In the genomic region with DNA sequence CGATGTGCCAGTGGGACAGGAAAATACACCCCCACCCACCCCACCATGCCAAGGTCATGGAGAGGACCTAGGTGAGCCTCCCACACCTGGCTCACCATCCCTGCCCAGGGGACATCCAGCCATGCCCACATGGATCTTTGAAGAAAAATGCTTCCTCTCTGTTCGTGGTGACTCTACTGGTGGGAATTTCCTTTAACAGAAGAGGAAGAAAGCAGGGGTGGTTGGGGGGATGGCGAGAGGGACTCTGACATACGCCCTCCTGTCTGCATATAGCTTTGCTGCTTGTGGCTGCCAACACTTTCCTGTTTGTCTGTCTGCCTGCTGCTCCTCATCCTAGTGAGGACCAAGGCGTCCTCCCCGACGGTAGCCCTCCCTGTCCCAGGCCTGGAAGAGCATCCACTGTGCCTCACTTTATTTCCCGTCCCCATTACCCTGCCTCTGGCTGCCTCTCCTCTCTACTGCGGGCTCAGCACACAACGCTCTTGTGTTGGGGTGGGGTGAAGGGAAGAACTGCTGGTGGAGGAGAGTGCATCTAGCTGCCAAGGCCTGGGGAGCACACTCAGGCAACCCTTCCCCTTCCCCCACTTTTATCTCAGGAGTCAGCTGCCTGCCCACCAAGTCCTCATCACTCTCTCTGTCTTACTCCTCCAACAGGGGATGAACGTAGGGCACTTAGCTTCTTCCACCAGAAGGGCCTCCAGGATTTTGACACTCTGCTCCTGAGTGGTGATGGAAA, we compare ENCODE assay signal across 13 cellular contexts. TPM values are rescaled to one million over a fixed set of nuclear protein-coding genes. Genes with fewer than 3 reads are reported as not detected.
A peak's percentile ranks its signal among the peaks of the same experiment; 100 is the strongest.
DNase-seq lines count a peak whose midpoint lies in the region; ATAC-seq and TF ChIP-seq lines count a peak whose summit lies in the region.
"Had no signal": no experiment of that assay in that cellular context is flagged by ENCODE, and none has a peak within 500 bp of the region (broad histone marks: within the 10 kb centered on the region; RNA-seq: fewer than 3 reads in every experiment).

No MANE protein-coding gene starts in this region.

- H3K9me3 ChIP-seq in IMR-90 (ENCODE audit: control insufficient read depth, insufficient read depth, low read length) = no peaks in the 10 kb centered on the region
- H3K9me3 ChIP-seq in mucosa of stomach (ENCODE audit: control insufficient read depth, low read length) = no peaks in the 10 kb centered on the region

- DNase-seq in T-helper 1 cell (no peak), IMR-90 (no peak), dedifferentiated amniotic fluid mesenchymal stem cell (ENCODE audit: extremely low spot score) (no peak)
- DNase-seq in activated CD4-positive, alpha-beta memory T cell treated with anti-CD3 and anti-CD28 coated beads, Interleukin-2, amount 10 ng/mL, durations not matched to agents 7 days and 5 days = no peak
- DNase-seq: MV-4-11, SW 1271, trophoblast cell had no signal

- intact Hi-C loops in IMR-90 (cut with micrococcal nuclease) = no loop called here

- no peak overlapping the region for H2AK5ac ChIP-seq in IMR-90 (ENCODE audit: low read depth, low read length)

- H2BK20ac ChIP-seq in IMR-90 (ENCODE audit: low read depth, low read length) = no peak overlapping the region

- H3K4ac ChIP-seq in IMR-90 (ENCODE audit: low read depth, low read length) = no peak overlapping the region

- no peak overlapping the region for H3K27ac ChIP-seq in IMR-90 (ENCODE audit: insufficient read depth, low read length)

- no peak for TF ChIP-seq CTCF in IMR-90 (conservative IDR thresholded peaks at IDR 0.05; ENCODE audit: low read depth, low read length)

- no peak for TF ChIP-seq POLR2A in IMR-90 (IDR thresholded peaks at IDR 0.05; ENCODE audit: low read depth, low read length)

- 0 out of 2 replicates have a peak overlapping the region, but pooled peaks have one; percentile 6 for H3K14ac ChIP-seq in IMR-90 (replicated peaks; ENCODE audit: low read depth, low read length)

- H3K79me1 ChIP-seq in IMR-90 (ENCODE audit: low read depth in 1 of 2, low read length in 2 of 2) = no peaks in the 10 kb centered on the region

- no peak overlapping the region for H2BK120ac ChIP-seq in IMR-90 (ENCODE audit: low read depth, low read length)

- H3K27me3 Mint-ChIP-seq in T-helper 1 cell treated with Interleukin-12 subunit alpha and Interleukin-12 subunit beta and Interleukin-4 antibody, amounts not matched to agents 30 μg/mL and 1 μg/mL, for 36 hours (ENCODE audit: low read depth) = no peaks in the 10 kb centered on the region
- no peaks in the 10 kb centered on the region for H3K27me3 Mint-ChIP-seq in activated CD4-positive, alpha-beta memory T cell treated with anti-CD3 and anti-CD28 coated beads, Interleukin-2, amount 10 ng/mL, durations not matched to agents 7 days and 5 days

- H3K36me3 ChIP-seq in IMR-90 (ENCODE audit: control insufficient read depth, insufficient read depth, low read length) (no peaks in the 10 kb centered on the region), mucosa of stomach (ENCODE audit: control insufficient read depth, insufficient read depth, low read length) (no peaks in the 10 kb centered on the region)

- no peak overlapping the region for H3K23ac ChIP-seq in IMR-90 (ENCODE audit: low read depth, low read length)

- H3K9me1 ChIP-seq in IMR-90 (ENCODE audit: insufficient read depth, low read length) = peaks cover 16% of the 10 kb centered on the region

- H3K4me3 Mint-ChIP-seq in T-helper 1 cell treated with Interleukin-12 subunit alpha and Interleukin-12 subunit beta and Interleukin-4 antibody, amounts not matched to agents 30 μg/mL and 1 μg/mL, for 36 hours = no peak overlapping the region
- peak overlapping the region; percentile 76 for H3K4me3 Mint-ChIP-seq in activated CD4-positive, alpha-beta memory T cell treated with anti-CD3 and anti-CD28 coated beads, Interleukin-2, amount 10 ng/mL, durations not matched to agents 7 days and 5 days
- H3K4me3 Mint-ChIP-seq: GM23338 had no signal

- CTCF ChIA-PET in IMR-90 (lab: Yijun Ruan, JAX) = interaction anchor here (1.0 kb wide), 1 partner anchor 69 kb away, joined by 3 read pairs; no protein-coding TSS in a partner anchor
- CTCF ChIA-PET in activated CD4-positive, alpha-beta memory T cell treated with anti-CD3 and anti-CD28 coated beads, Interleukin-2, amount 10 ng/mL, durations not matched to agents 7 days and 5 days (lab: Charles Lee) = interaction anchor here (0.7 to 2.4 kb wide), 8 partner anchors 10 to 69 kb away, joined by 3 to 9 read pairs (median 4); a partner anchor contains a TSS

- WGBS in IMR-90 (ENCODE audit: extremely low coverage in 2 of 2, insufficient read length in 1 of 2), 2 experiments = no CpG with 5 or more reads among the region's 11 CpGs

- H3K9me3 Mint-ChIP-seq in T-helper 1 cell treated with Interleukin-12 subunit alpha and Interleukin-12 subunit beta and Interleukin-4 antibody, amounts not matched to agents 30 μg/mL and 1 μg/mL, for 36 hours = no peaks in the 10 kb centered on the region
- no peaks in the 10 kb centered on the region for H3K9me3 Mint-ChIP-seq in activated CD4-positive, alpha-beta memory T cell treated with anti-CD3 and anti-CD28 coated beads, Interleukin-2, amount 10 ng/mL, durations not matched to agents 7 days and 5 days
- H3K9me3 Mint-ChIP-seq: GM23338 had no signal

- peak overlapping the region; percentile 49 for H2AFZ ChIP-seq in IMR-90 (replicated peaks; ENCODE audit: low read length, poor library complexity)
- H2AFZ ChIP-seq: GM23338 had no signal

- in situ Hi-C loops in IMR-90 (cut with MboI; ENCODE audit: low sequenced_read_pairs) = no loop called here

- H4K5ac ChIP-seq in IMR-90 (ENCODE audit: low read depth, low read length) = no peak overlapping the region

- H3K27ac Mint-ChIP-seq in T-helper 1 cell treated with Interleukin-12 subunit alpha and Interleukin-12 subunit beta and Interleukin-4 antibody, amounts not matched to agents 30 μg/mL and 1 μg/mL, for 36 hours = peak overlapping the region; percentile 62
- H3K27ac Mint-ChIP-seq in activated CD4-positive, alpha-beta memory T cell treated with anti-CD3 and anti-CD28 coated beads, Interleukin-2, amount 10 ng/mL, durations not matched to agents 7 days and 5 days = peak overlapping the region; percentile 60
- H3K27ac Mint-ChIP-seq: GM23338 had no signal

- no TSS peak for BruUV-seq in IMR-90 (replicated peaks; lab: Mats Ljungman, UMichigan)

- POLR2A ChIA-PET in IMR-90 (lab: Charles Lee; ENCODE audit: unreplicated experiment) = no interaction called here
- POLR2A ChIA-PET in activated CD4-positive, alpha-beta memory T cell treated with anti-CD3 and anti-CD28 coated beads, Interleukin-2, amount 10 ng/mL, durations not matched to agents 7 days and 5 days (lab: Charles Lee) = interaction anchor here (0.9 to 3.2 kb wide), 7 partner anchors 38 to 164 kb away, joined by 3 to 19 read pairs (median 4); a partner anchor contains a TSS

- no peak overlapping the region for H4K8ac ChIP-seq in IMR-90 (ENCODE audit: low read depth in 2 of 2, low read length in 2 of 2)

- H2BK15ac ChIP-seq in IMR-90 (ENCODE audit: low read depth, low read length) = no peak overlapping the region

- H4K20me1 ChIP-seq in IMR-90 (ENCODE audit: insufficient read depth, low read length) = no peaks in the 10 kb centered on the region

- H3K27me3 ChIP-seq in IMR-90 (ENCODE audit: control insufficient read depth, insufficient read depth, low read length) (peaks cover 2% of the 10 kb centered on the region; the same call in 1 of the 2 replicates), mucosa of stomach (ENCODE audit: control insufficient read depth, insufficient read depth, low read length) (no peaks in the 10 kb centered on the region)

- no peak overlapping the region for H3K56ac ChIP-seq in IMR-90 (ENCODE audit: extremely low read depth, insufficient read depth, low read length)

- no peak overlapping the region for H3K4me3 ChIP-seq in IMR-90 (ENCODE audit: insufficient read depth, low read depth, low read length)
- H3K4me3 ChIP-seq in mucosa of stomach (ENCODE audit: low read length) = no peak overlapping the region
- H3K4me3 ChIP-seq: GM23338, lung had no signal

- H3K4me1 ChIP-seq in IMR-90 (ENCODE audit: control insufficient read depth, insufficient read depth, low read length) (peaks cover 6% of the 10 kb centered on the region), mucosa of stomach (ENCODE audit: control insufficient read depth, insufficient read depth, low read length) (peaks cover 15% of the 10 kb centered on the region)

- H3K9ac ChIP-seq in IMR-90 (ENCODE audit: low read depth, low read length) = no peak overlapping the region
- H3K9ac ChIP-seq in mucosa of stomach (ENCODE audit: low read length) = peak overlapping the region; percentile 5

- H3K4me2 ChIP-seq in IMR-90 (ENCODE audit: low read depth, low read length) = no peak overlapping the region
- H3K4me2 ChIP-seq: GM23338 had no signal

- H2AK9ac ChIP-seq in IMR-90 (replicated peaks; ENCODE audit: low read depth, low read length, poor library complexity) = no peak overlapping the region

- H3K4me1 Mint-ChIP-seq in T-helper 1 cell treated with Interleukin-12 subunit alpha and Interleukin-12 subunit beta and Interleukin-4 antibody, amounts not matched to agents 30 μg/mL and 1 μg/mL, for 36 hours (ENCODE audit: low read depth) = peaks cover 56% of the 10 kb centered on the region
- peaks cover 78% of the 10 kb centered on the region for H3K4me1 Mint-ChIP-seq in activated CD4-positive, alpha-beta memory T cell treated with anti-CD3 and anti-CD28 coated beads, Interleukin-2, amount 10 ng/mL, durations not matched to agents 7 days and 5 days

- H3K18ac ChIP-seq in IMR-90 (ENCODE audit: low read depth, low read length) = no peak overlapping the region

- ATAC-seq in IMR-90 (ENCODE audit: low read depth) (no peak), HG02870 (IDR thresholded peaks at IDR 0.05; ENCODE audit: unreplicated experiment) (no peak), GM18867 (IDR thresholded peaks at IDR 0.05; ENCODE audit: unreplicated experiment) (no peak)
- ATAC-seq: GM23338 had no signal

- H4K91ac ChIP-seq in IMR-90 (ENCODE audit: insufficient read depth, low read depth, low read length) = no peak overlapping the region

- H3K36me3 Mint-ChIP-seq in T-helper 1 cell treated with Interleukin-12 subunit alpha and Interleukin-12 subunit beta and Interleukin-4 antibody, amounts not matched to agents 30 μg/mL and 1 μg/mL, for 36 hours (ENCODE audit: low read depth) = no peaks in the 10 kb centered on the region
- peaks cover 7% of the 10 kb centered on the region for H3K36me3 Mint-ChIP-seq in activated CD4-positive, alpha-beta memory T cell treated with anti-CD3 and anti-CD28 coated beads, Interleukin-2, amount 10 ng/mL, durations not matched to agents 7 days and 5 days (ENCODE audit: low read depth)

- H2BK5ac ChIP-seq in IMR-90 (ENCODE audit: low read depth, low read length, poor library complexity, severe bottlenecking) = no peak overlapping the region

- TF ChIP-seq RAD21 in IMR-90 (IDR thresholded peaks at IDR 0.05; ENCODE audit: low read length) = no peak

- dilution Hi-C loops in IMR-90 (cut with HindIII; ENCODE audit: low sequenced_read_pairs, unreplicated experiment) = no loop called here

RNA-seq across cellular contexts. Expression of a gene that starts 2.5 kb away (rescaled TPM):
- total RNA-seq in IMR-90 (2012; rRNA removed) = 0.18 and 0.28 TPM in 2 replicates
- polyA plus RNA-seq in IMR-90 (2012; rRNA removed) = 0.86 and 1.4 TPM in 2 replicates
- 0.15 and 0.41 TPM in 2 replicates for polyA plus RNA-seq in IMR-90 (2012; cell fraction: cytosol; rRNA removed)
- 10.3 and 13.3 TPM in 2 replicates for polyA plus RNA-seq in IMR-90 (2012; cell fraction: nucleus; rRNA removed; ENCODE audit: low replicate concordance)
- 10 to 100 TPM; 20.8 to 21.5 TPM for total RNA-seq in activated CD4-positive, alpha-beta memory T cell treated with anti-CD3 and anti-CD28 coated beads, Interleukin-2, amount 10 ng/mL, durations not matched to agents 7 days and 5 days

RNA-seq across cellular contexts. Expression of a gene that starts 38.0 kb away (rescaled TPM):
- 12.7 and 12.8 TPM in 2 replicates for total RNA-seq in IMR-90 (2012; rRNA removed)
- polyA plus RNA-seq in IMR-90 (2012; rRNA removed) = 19.7 and 20.2 TPM in 2 replicates
- 10.9 and 12.2 TPM in 2 replicates for polyA plus RNA-seq in IMR-90 (2012; cell fraction: cytosol; rRNA removed)
- polyA plus RNA-seq in IMR-90 (2012; cell fraction: nucleus; rRNA removed; ENCODE audit: low replicate concordance) = 12.2 and 20.8 TPM in 2 replicates
- total RNA-seq in activated CD4-positive, alpha-beta memory T cell treated with anti-CD3 and anti-CD28 coated beads, Interleukin-2, amount 10 ng/mL, durations not matched to agents 7 days and 5 days = 10 to 100 TPM; 27.7 to 36.3 TPM

RNA-seq across cellular contexts. Expression of a gene that starts 41.4 kb away (rescaled TPM):
- total RNA-seq in IMR-90 (2012; rRNA removed) = 753 and 755 TPM in 2 replicates
- 563 and 927 TPM in 2 replicates for polyA plus RNA-seq in IMR-90 (2012; rRNA removed)
- 602 and 638 TPM in 2 replicates for polyA plus RNA-seq in IMR-90 (2012; cell fraction: cytosol; rRNA removed)
- polyA plus RNA-seq in IMR-90 (2012; cell fraction: nucleus; rRNA removed; ENCODE audit: low replicate concordance) = 1,137 and 1,144 TPM in 2 replicates
- 100 to 1,000 TPM in 1 of 2 experiments, 10 to 100 TPM in 1; 93.6 to 101 TPM for total RNA-seq in activated CD4-positive, alpha-beta memory T cell treated with anti-CD3 and anti-CD28 coated beads, Interleukin-2, amount 10 ng/mL, durations not matched to agents 7 days and 5 days

RNA-seq across cellular contexts. Expression of a gene that starts 56.9 kb away (rescaled TPM):
- total RNA-seq in IMR-90 (2012; rRNA removed) = 54.8 and 62.5 TPM in 2 replicates
- 73.4 and 74.9 TPM in 2 replicates for polyA plus RNA-seq in IMR-90 (2012; rRNA removed)
- 69.8 and 110 TPM in 2 replicates for polyA plus RNA-seq in IMR-90 (2012; cell fraction: cytosol; rRNA removed)
- 56.5 and 61.0 TPM in 2 replicates for polyA plus RNA-seq in IMR-90 (2012; cell fraction: nucleus; rRNA removed; ENCODE audit: low replicate concordance)
- 10 to 100 TPM; 65.5 to 67.7 TPM for total RNA-seq in activated CD4-positive, alpha-beta memory T cell treated with anti-CD3 and anti-CD28 coated beads, Interleukin-2, amount 10 ng/mL, durations not matched to agents 7 days and 5 days

Comparison
In these comparisons a context has a peak if more than half of its experiments do, and no peak if none do; other contexts are left out.
1. RNA of a gene that starts 2.5 kb away (total RNA-seq): 20.8 to 21.5 TPM in activated CD4-positive, alpha-beta memory T cell treated with anti-CD3 and anti-CD28 coated beads, Interleukin-2, amount 10 ng/mL, durations not matched to agents 7 days and 5 days; 0.18 to 0.28 TPM in IMR-90; every median in the first group is over 10 times any median in the second.